ENCODE assay signal across 9 cellular contexts in genomic region chr17:78343099-78343432, GRCh38. TPM values are rescaled to one million over a fixed set of nuclear protein-coding genes. Genes with fewer than 3 reads are reported as not detected.
A peak's percentile ranks its signal among the peaks of the same experiment; 100 is the strongest.
DNase-seq lines count a peak whose midpoint lies in the region; ATAC-seq, FAIRE-seq and TF ChIP-seq lines count a peak whose summit lies in the region.
"Had no signal": no experiment of that assay in that cellular context is flagged by ENCODE, and none has a peak within 500 bp of the region (broad histone marks: within the 10 kb centered on the region; RNA-seq: fewer than 3 reads in every experiment).

No MANE protein-coding gene starts in this region.

- peak overlapping the region; percentile 50 for H3K27ac Mint-ChIP-seq in MCF 10A (ENCODE audit: low read depth, unreplicated experiment)

- H3K36me3 Mint-ChIP-seq in MCF 10A (ENCODE audit: insufficient read depth, unreplicated experiment): peaks cover 7% of the 10 kb centered on the region

- TF ChIP-seq RAD21 in HepG2 (CRISPR knock-in tag; IDR thresholded peaks at IDR 0.05): no peak

- POLR2A ChIA-PET in MCF 10A (lab: Yijun Ruan, JAX) (interaction anchor here (0.7 to 5.7 kb wide), 9 partner anchors 9 to 70 kb away, joined by 3 to 60 read pairs (median 5); partner anchors contain the start of genes PGS1 and SOCS3), HepG2 (lab: Yijun Ruan, JAX) (no interaction called here)

- H2AFZ ChIP-seq in DND-41 (ENCODE audit: low read depth, low read length) (no peak overlapping the region), HepG2 (ENCODE audit: low read length) (no peak overlapping the region)

- H3K27me3 ChIP-seq in DND-41 (ENCODE audit: insufficient read depth, low read length, poor library complexity) (peaks cover 4% of the 10 kb centered on the region), HepG2 (ENCODE audit: control insufficient read depth in 1 of 2, insufficient read depth in 2 of 2, low read length in 2 of 2) (peaks cover 38 to 88% of the 10 kb centered on the region in 2 experiments), upper lobe of left lung (no peaks in the 10 kb centered on the region)

- no peaks in the 10 kb centered on the region for H3K27me3 Mint-ChIP-seq in MCF 10A (ENCODE audit: insufficient read depth, unreplicated experiment)

- no peak overlapping the region for H3K4me2 ChIP-seq in DND-41 (ENCODE audit: insufficient read depth, low read length)
- H3K4me2 ChIP-seq in HepG2 (ENCODE audit: low read depth, low read length): no peak overlapping the region

- H3K4me3 Mint-ChIP-seq in MCF 10A (ENCODE audit: unreplicated experiment): peak overlapping the region; percentile 63

- no peaks in the 10 kb centered on the region for H3K9me3 Mint-ChIP-seq in MCF 10A (ENCODE audit: unreplicated experiment)
- H3K9me3 Mint-ChIP-seq: neural crest cell had no signal

- peaks cover 32% of the 10 kb centered on the region for H3K4me1 Mint-ChIP-seq in MCF 10A (ENCODE audit: insufficient read depth, unreplicated experiment)

- no peak overlapping the region; the same call in 1 of the 2 replicates for H3K27ac ChIP-seq in DND-41 (ENCODE audit: low read length)
- H3K27ac ChIP-seq in HepG2 (ENCODE audit: extremely low read length, insufficient read depth, low read length): no peak overlapping the region
- H3K27ac ChIP-seq in upper lobe of left lung: peak overlapping the region; percentile 93 to 96 (median 94)

- no peak overlapping the region for H3K4me3 ChIP-seq in DND-41 (ENCODE audit: low read depth in 1 of 2, low read length in 2 of 2)
- H3K4me3 ChIP-seq in HepG2 (replicated peaks in 1 of 3; ENCODE audit: insufficient read depth in 1 of 3, low read depth in 2 of 3, low read length in 3 of 3): no peak overlapping the region
- peak overlapping the region in 2 of 4 donors; percentile 48 to 51 for H3K4me3 ChIP-seq in upper lobe of left lung

- no peaks in the 10 kb centered on the region for H3K36me3 ChIP-seq in DND-41 (ENCODE audit: insufficient read depth, low read length)
- H3K36me3 ChIP-seq in HepG2 (replicated peaks in 1 of 2; ENCODE audit: control insufficient read depth in 1 of 2, insufficient read depth in 2 of 2, low read length in 2 of 2): no peaks in the 10 kb centered on the region
- H3K36me3 ChIP-seq in upper lobe of left lung: no peaks in the 10 kb centered on the region

- in situ Hi-C loops in HepG2 (cut with HindIII; ENCODE audit: extremely low pct_ligation_motif_present, low pct_unique_long_range_greater_than_20kb): no loop called here

- intact Hi-C loops in MCF 10A (cut with micrococcal nuclease): loop anchor here (1.0 to 2.0 kb wide), 2 partner anchors 8 to 28 kb away; no protein-coding TSS in a partner anchor
- intact Hi-C loops in HepG2 (cut with micrococcal nuclease; ENCODE audit: unreplicated experiment): no loop called here

- no peak for DNase-seq in DND-41
- DNase-seq in NOMO-1 treated with DMSO at 0.1 percent for 48 hours (lab: John Stamatoyannopoulos, UW; ENCODE audit: unreplicated experiment): peak; percentile 25
- DNase-seq in MCF 10A (ENCODE audit: unreplicated experiment): peak; percentile 85
- no peak for DNase-seq in HepG2 (ENCODE audit: low spot score)
- peak in 1 of 2 donors; percentile 87 for DNase-seq in upper lobe of left lung
- no peak for DNase-seq in SHP77 (lab: John Stamatoyannopoulos, UW)
- no peak for DNase-seq in NCI-H2107 (lab: John Stamatoyannopoulos, UW)
- no peak for DNase-seq in NCI-H1092 (lab: John Stamatoyannopoulos, UW)

- H3K79me2 ChIP-seq in DND-41 (ENCODE audit: insufficient read depth, low read length) (no peaks in the 10 kb centered on the region), HepG2 (ENCODE audit: insufficient read depth, low read length) (no peaks in the 10 kb centered on the region)

- H3K9ac ChIP-seq in DND-41 (ENCODE audit: low read depth, low read length) (no peak overlapping the region), HepG2 (ENCODE audit: insufficient read depth, low read depth, low read length) (no peak overlapping the region)

- TF ChIP-seq POLR2A in HepG2 (IDR thresholded peaks at IDR 0.05; ENCODE audit: insufficient read depth in 1 of 2, low read depth in 2 of 2, low read length in 2 of 2) (no peak), upper lobe of left lung (IDR thresholded peaks at IDR 0.05) (peak in 1 of 4 donors; percentile 32)

- CTCF ChIA-PET in MCF 10A (lab: Yijun Ruan, JAX): interaction anchor here (0.6 to 0.8 kb wide), 2 partner anchors 74 to 632 kb away, joined by 3 to 5 read pairs; no protein-coding TSS in a partner anchor
- CTCF ChIA-PET in HepG2 (lab: Yijun Ruan, JAX; ENCODE audit: low intra/inter-chr PET ratio, low total read pairs): no interaction called here

- ATAC-seq in DND-41 (ENCODE audit: insufficient read depth, low read depth) (peak; percentile 15; the same call in 1 of the 3 replicates), HepG2 (no peak; the same call in 2 of the 3 replicates), upper lobe of left lung (ENCODE audit: low FRiP score in 2 of 2) (peak; percentile 67 to 77)

- no peak for FAIRE-seq in HepG2 (lab: Jason Lieb, UNC)

- H4K20me1 ChIP-seq in DND-41 (ENCODE audit: insufficient read depth, low read length): peaks cover 7% of the 10 kb centered on the region; the same call in 1 of the 2 replicates
- no peaks in the 10 kb centered on the region; the same call in 1 of the 2 replicates for H4K20me1 ChIP-seq in HepG2 (ENCODE audit: insufficient read depth, low read length)

- no TSS peak for BruUV-seq in MCF 10A (replicated peaks; lab: Mats Ljungman, UMichigan)
- BruUV-seq in HepG2 (replicated peaks; lab: Mats Ljungman, UMichigan): no TSS peak

- TF ChIP-seq CTCF in DND-41 (IDR thresholded peaks at IDR 0.05; ENCODE audit: borderline replicate concordance, extremely low read depth, low read length, poor library complexity, severe bottlenecking) (no peak), MCF 10A (IDR thresholded peaks at IDR 0.05; ENCODE audit: unreplicated experiment) (no peak), HepG2 (CRISPR knock-in tag; IDR thresholded peaks at IDR 0.05) (no peak), upper lobe of left lung (IDR thresholded peaks at IDR 0.05) (no peak)

- TF ChIP-seq EP300 in HepG2 (IDR thresholded peaks at IDR 0.05; ENCODE audit: low read depth in 2 of 2, low read length in 2 of 2) (no peak), HepG2 (CRISPR knock-in tag; IDR thresholded peaks at IDR 0.05; ENCODE audit: borderline replicate concordance) (no peak), upper lobe of left lung (IDR thresholded peaks at IDR 0.05) (peak in 3 of 4 donors; percentile 10 to 50 (median 23))

- H3K9me3 ChIP-seq in DND-41 (ENCODE audit: insufficient read depth, low read length, severe bottlenecking) (no peaks in the 10 kb centered on the region), HepG2 (ENCODE audit: low read length) (no peaks in the 10 kb centered on the region), upper lobe of left lung (no peaks in the 10 kb centered on the region)

- peaks cover 13% of the 10 kb centered on the region for H3K4me1 ChIP-seq in DND-41 (ENCODE audit: insufficient read depth, low read length)
- peaks cover 18% of the 10 kb centered on the region for H3K4me1 ChIP-seq in HepG2 (ENCODE audit: insufficient read depth, low read length)
- H3K4me1 ChIP-seq in upper lobe of left lung: peaks cover 59 to 72% (median 66%) of the 10 kb centered on the region in 4 donors

- WGBS in HepG2 (ENCODE audit: low lambda C conversion rate): 0% methylated on average over 3 of the region's 6 CpGs
- 0 to 9% methylated on average over 2 to 6 of the region's 6 CpGs for WGBS in upper lobe of left lung, 2 donors

RNA-seq across cellular contexts. Expression of gene SOCS3, which starts 16.8 kb away (rescaled TPM):
- 2.5 and 4.8 TPM in 2 replicates for total RNA-seq in MCF 10A (2022)
- total RNA-seq in HepG2 (2016; rRNA removed; fragmentation: Illumina TruSeq; extraction: Trizol): 0.66 and 0.77 TPM in 2 replicates
- total RNA-seq in HepG2 (2016; cell fraction: cytosol; rRNA removed; fragmentation: Illumina TruSeq; extraction: Trizol; ENCODE audit: low read depth): 0.30 and 0.35 TPM in 2 replicates
- total RNA-seq in HepG2 (2016; cell fraction: insoluble cytoplasmic fraction; rRNA removed; fragmentation: Illumina TruSeq; extraction: Trizol): 0.59 and 0.95 TPM in 2 replicates
- 0.83 and 0.93 TPM in 2 replicates for total RNA-seq in HepG2 (2016; cell fraction: membrane; rRNA removed; fragmentation: Illumina TruSeq; extraction: Trizol)
- total RNA-seq in HepG2 (2016; cell fraction: nucleus; rRNA removed; fragmentation: Illumina TruSeq; extraction: Trizol): 0.66 and 1.2 TPM in 2 replicates
- polyA plus RNA-seq in HepG2 (2011; rRNA removed): 2.4 and 3.2 TPM in 2 replicates
- polyA plus RNA-seq in HepG2 (2011; cell fraction: cytosol; rRNA removed): 2.4 and 2.6 TPM in 2 replicates
- 4.1 and 5.9 TPM in 2 replicates for polyA plus RNA-seq in HepG2 (2011; cell fraction: nucleus; rRNA removed)
- polyA plus RNA-seq in HepG2 (2012): 0.94 and 3.5 TPM in 2 replicates
- 0.05 and 0.10 TPM in 2 replicates for polyA plus RNA-seq in HepG2 (2016; cell fraction: cytosol; fragmentation: Illumina TruSeq; extraction: Trizol; ENCODE audit: low read depth)
- polyA plus RNA-seq in HepG2 (2016; cell fraction: insoluble cytoplasmic fraction; fragmentation: Illumina TruSeq; extraction: Trizol; ENCODE audit: low read depth): 0.32 and 0.52 TPM in 2 replicates
- 0.27 and 0.28 TPM in 2 replicates for polyA plus RNA-seq in HepG2 (2016; cell fraction: membrane; fragmentation: Illumina TruSeq; extraction: Trizol; ENCODE audit: low read depth)
- 1.1 and 1.3 TPM in 2 replicates for polyA plus RNA-seq in HepG2 (2016; cell fraction: nucleus; fragmentation: Illumina TruSeq; extraction: Trizol; ENCODE audit: insufficient read depth, low read depth)
- polyA minus RNA-seq in HepG2 (2011; rRNA and poly(A)+ RNA removed; ENCODE audit: low replicate concordance): 11.0 and 18.7 TPM in 2 replicates
- 6.9 and 7.9 TPM in 2 replicates for polyA minus RNA-seq in HepG2 (2011; cell fraction: cytosol; rRNA and poly(A)+ RNA removed)
- 3.5 and 5.2 TPM in 2 replicates for polyA minus RNA-seq in HepG2 (2011; cell fraction: nucleus; rRNA and poly(A)+ RNA removed)
- 100 to 1,000 TPM in 3 of 6 donors, 10 to 100 TPM in 3; 67.1 to 173 (median 114) TPM for total RNA-seq in upper lobe of left lung

RNA-seq across cellular contexts. Expression of gene PGS1, which starts 35.4 kb away (rescaled TPM):
- total RNA-seq in MCF 10A (2022) (25.7 and 31.8 TPM in 2 replicates), HepG2 (2016; rRNA removed; fragmentation: Illumina TruSeq; extraction: Trizol) (18.8 and 25.9 TPM in 2 replicates), upper lobe of left lung (100 to 1,000 TPM in 2 of 6 donors, 10 to 100 TPM in 4; 79.2 to 348 (median 92.3) TPM)
- 10.8 and 10.9 TPM in 2 replicates for total RNA-seq in HepG2 (2016; cell fraction: cytosol; rRNA removed; fragmentation: Illumina TruSeq; extraction: Trizol; ENCODE audit: low read depth)
- total RNA-seq in HepG2 (2016; cell fraction: insoluble cytoplasmic fraction; rRNA removed; fragmentation: Illumina TruSeq; extraction: Trizol): 14.8 and 27.5 TPM in 2 replicates
- 11.3 and 11.9 TPM in 2 replicates for total RNA-seq in HepG2 (2016; cell fraction: membrane; rRNA removed; fragmentation: Illumina TruSeq; extraction: Trizol)
- total RNA-seq in HepG2 (2016; cell fraction: nucleus; rRNA removed; fragmentation: Illumina TruSeq; extraction: Trizol): 27.4 and 30.7 TPM in 2 replicates
- 31.5 and 42.3 TPM in 2 replicates for polyA plus RNA-seq in HepG2 (2011; rRNA removed)
- 30.6 and 33.0 TPM in 2 replicates for polyA plus RNA-seq in HepG2 (2011; cell fraction: cytosol; rRNA removed)
- polyA plus RNA-seq in HepG2 (2011; cell fraction: nucleus; rRNA removed): 151 and 153 TPM in 2 replicates
- 18.3 and 27.7 TPM in 2 replicates for polyA plus RNA-seq in HepG2 (2012)
- 2.9 and 3.9 TPM in 2 replicates for polyA plus RNA-seq in HepG2 (2016; cell fraction: cytosol; fragmentation: Illumina TruSeq; extraction: Trizol; ENCODE audit: low read depth)
- 12.8 and 16.5 TPM in 2 replicates for polyA plus RNA-seq in HepG2 (2016; cell fraction: insoluble cytoplasmic fraction; fragmentation: Illumina TruSeq; extraction: Trizol; ENCODE audit: low read depth)
- 6.1 and 6.7 TPM in 2 replicates for polyA plus RNA-seq in HepG2 (2016; cell fraction: membrane; fragmentation: Illumina TruSeq; extraction: Trizol; ENCODE audit: low read depth)
- 50.4 and 56.8 TPM in 2 replicates for polyA plus RNA-seq in HepG2 (2016; cell fraction: nucleus; fragmentation: Illumina TruSeq; extraction: Trizol; ENCODE audit: insufficient read depth, low read depth)
- polyA minus RNA-seq in HepG2 (2011; rRNA and poly(A)+ RNA removed; ENCODE audit: low replicate concordance): 49.2 and 54.3 TPM in 2 replicates
- polyA minus RNA-seq in HepG2 (2011; cell fraction: cytosol; rRNA and poly(A)+ RNA removed): 13.6 and 15.2 TPM in 2 replicates
- polyA minus RNA-seq in HepG2 (2011; cell fraction: nucleus; rRNA and poly(A)+ RNA removed): 58.3 and 63.7 TPM in 2 replicates

Comparison
In these comparisons a context has a peak if more than half of its experiments do, and no peak if none do; other contexts are left out.
1. DNase-seq: peak in NOMO-1 treated with DMSO at 0.1 percent for 48 hours (single experiment) and MCF 10A (single experiment); none in DND-41 (single experiment), HepG2 (single experiment), SHP77 (0 of 2), NCI-H2107 (single experiment) and NCI-H1092 (single experiment).
2. H3K27ac ChIP-seq: peak in upper lobe of left lung (4 of 4); none in DND-41 (single experiment) and HepG2 (single experiment).
3. RNA of gene SOCS3, which starts 16.8 kb away (total RNA-seq): 67.1 to 173 TPM in upper lobe of left lung; 2.5 to 4.8 TPM in MCF 10A and 0.30 to 1.2 TPM in HepG2; every median in the first group is over 10 times any median in the second.